28 cellular contexts compared by ENCODE assay signal in genomic region chr6:53009511-53009910, GRCh38.
"Had no signal": no experiment of that assay in that cellular context is flagged by ENCODE, and none has a peak within 500 bp of the region (broad histone marks: within the 10 kb centered on the region; RNA-seq: fewer than 3 reads in every experiment).

No MANE protein-coding gene starts in this region.

- ATAC-seq: foreskin keratinocyte; gastroesophageal sphincter; heart left ventricle; left cardiac atrium; left lung; mucosa of descending colon; natural killer cell treated with Interleukin-12 subunit alpha and Interleukin-12 subunit beta and Interleukin-15 and Interleukin-18, amount 100 ng/mL, for 72 hours; stimulated activated effector memory CD8-positive, alpha-beta T cell treated with anti-CD3 and anti-CD28 coated beads, Interleukin-12 subunit alpha, Interleukin-12 subunit beta, amount 100 ng/mL, for 72 hours had no signal

- H3K27ac Mint-ChIP-seq: endodermal cell, mesothelial cell of epicardium, neural progenitor cell had no signal

- H3K27me3 ChIP-seq: esophagus muscularis mucosa, foreskin keratinocyte, gastroesophageal sphincter, heart left ventricle, left lung, neural progenitor cell, right atrium auricular region, sigmoid colon, stomach, testis, tibial artery, upper lobe of left lung had no signal

- H3K27ac ChIP-seq: esophagus muscularis mucosa, foreskin keratinocyte, gastroesophageal sphincter, heart left ventricle, left lung, neural progenitor cell, parathyroid adenoma, prostate gland, right atrium auricular region, sigmoid colon, stomach, testis, tibial artery, upper lobe of left lung had no signal

- H3K27me3 Mint-ChIP-seq: naive B cell; natural killer cell treated with Interleukin-12 subunit alpha and Interleukin-12 subunit beta and Interleukin-15 and Interleukin-18, amount 100 ng/mL, for 72 hours had no signal

- H3K4me1 Mint-ChIP-seq: naive B cell; neural progenitor cell; stimulated activated effector memory CD8-positive, alpha-beta T cell treated with anti-CD3 and anti-CD28 coated beads, Interleukin-12 subunit alpha, Interleukin-12 subunit beta, amount 100 ng/mL, for 72 hours had no signal

- H3K9me3 ChIP-seq: esophagus muscularis mucosa, gastroesophageal sphincter, heart left ventricle, left lung, mucosa of descending colon, prostate gland, right atrium auricular region, sigmoid colon, stomach, testis, tibial artery, upper lobe of left lung had no signal

- H3K4me3 ChIP-seq: esophagus muscularis mucosa, gastroesophageal sphincter, heart left ventricle, left lung, mucosa of descending colon, neural progenitor cell, prostate gland, right atrium auricular region, sigmoid colon, stomach, testis, tibial artery, upper lobe of left lung had no signal

- H3K9me3 Mint-ChIP-seq: endodermal cell; mesothelial cell of epicardium; naive B cell; natural killer cell treated with Interleukin-12 subunit alpha and Interleukin-12 subunit beta and Interleukin-15 and Interleukin-18, amount 100 ng/mL, for 72 hours; neural progenitor cell; stimulated activated effector memory CD8-positive, alpha-beta T cell treated with anti-CD3 and anti-CD28 coated beads, Interleukin-12 subunit alpha, Interleukin-12 subunit beta, amount 100 ng/mL, for 72 hours had no signal

- H3K4me3 Mint-ChIP-seq: endodermal cell; mesothelial cell of epicardium; naive B cell; natural killer cell treated with Interleukin-12 subunit alpha and Interleukin-12 subunit beta and Interleukin-15 and Interleukin-18, amount 100 ng/mL, for 72 hours; neural progenitor cell; stimulated activated effector memory CD8-positive, alpha-beta T cell treated with anti-CD3 and anti-CD28 coated beads, Interleukin-12 subunit alpha, Interleukin-12 subunit beta, amount 100 ng/mL, for 72 hours had no signal

- H3K4me1 ChIP-seq: foreskin keratinocyte, heart left ventricle, neural progenitor cell, prostate gland, right atrium auricular region, testis had no signal

- DNase-seq: cortex of kidney; effector CD8-positive, alpha-beta T cell; endodermal cell; heart left ventricle; hippocampal formation; left cardiac atrium; left lung; mesenchymal stem cell; mucosa of descending colon; naive B cell; sigmoid colon; stimulated activated CD4-positive, alpha-beta T cell treated with anti-CD3 and anti-CD28 coated beads, Interleukin-2, amount 100 ng/mL, for 24 hours; stimulated activated CD4-positive, alpha-beta T cell treated with anti-CD3 and anti-CD28 coated beads, Interleukin-4, amount 100 ng/mL, for 24 hours; stimulated activated naive CD4-positive, alpha-beta T cell treated with Interleukin-2 at 50 U/mL for 16 hours; stomach; testis; tibial artery; upper lobe of left lung had no signal
